Comparison of ENCODE assay signal across 18 cellular contexts in genomic region chr12:101775814-101776213, GRCh38. TPM values are rescaled to one million over a fixed set of nuclear protein-coding genes. Genes with fewer than 3 reads are reported as not detected.
"Had no signal": no experiment of that assay in that cellular context is flagged by ENCODE, and none has a peak within 500 bp of the region (broad histone marks: within the 10 kb centered on the region; RNA-seq: fewer than 3 reads in every experiment).

No MANE protein-coding gene starts in this region.

- ATAC-seq: activated CD4-positive, CD25-positive, alpha-beta regulatory T cell treated with anti-CD3 and anti-CD28 coated beads, Interleukin-2, amount 50 U/mL, for 24 hours; activated CD8-positive, alpha-beta memory T cell treated with anti-CD3 and anti-CD28 coated beads, Interleukin-2, amount 10 ng/mL, durations not matched to agents 7 days and 5 days; left lobe of liver had no signal

- H3K4me3 Mint-ChIP-seq: activated CD8-positive, alpha-beta memory T cell treated with anti-CD3 and anti-CD28 coated beads, Interleukin-2, amount 10 ng/mL, durations not matched to agents 7 days and 5 days; activated naive CD4-positive, alpha-beta T cell treated with anti-CD3 and anti-CD28 coated beads, Interleukin-2, amount 10 ng/mL, durations not matched to agents 7 days and 5 days; activated T-cell treated with anti-CD3 and anti-CD28 coated beads, Interleukin-2, amount 50 U/mL, for 24 hours had no signal

- H3K27ac Mint-ChIP-seq: activated CD8-positive, alpha-beta memory T cell treated with anti-CD3 and anti-CD28 coated beads, Interleukin-2, amount 10 ng/mL, durations not matched to agents 7 days and 5 days; activated naive CD4-positive, alpha-beta T cell treated with anti-CD3 and anti-CD28 coated beads, Interleukin-2, amount 10 ng/mL, durations not matched to agents 7 days and 5 days; activated T-cell treated with anti-CD3 and anti-CD28 coated beads, Interleukin-2, amount 50 U/mL, for 24 hours had no signal

- DNase-seq: activated CD4-positive, alpha-beta T cell treated with anti-CD3 and anti-CD28 coated beads, Interleukin-2, amount 50 U/mL, for 4 hours; activated CD8-positive, alpha-beta memory T cell treated with anti-CD3 and anti-CD28 coated beads, Interleukin-2, amount 10 ng/mL, durations not matched to agents 7 days and 5 days; activated naive CD4-positive, alpha-beta T cell treated with anti-CD3 and anti-CD28 coated beads, Interleukin-2, amount 10 ng/mL, durations not matched to agents 7 days and 5 days; activated T-cell treated with anti-CD3 and anti-CD28 coated beads, Interleukin-2, amount 50 U/mL, for 24 hours; aorta; mammary epithelial cell; posterior cingulate gyrus; retina; stimulated activated CD4-positive, alpha-beta T cell treated with anti-CD3 and anti-CD28 coated beads, Interleukin-12 subunit alpha, Interleukin-12 subunit beta, amount 100 ng/mL, for 4 hours; stimulated activated CD4-positive, alpha-beta T cell treated with anti-CD3 and anti-CD28 coated beads, Interleukin-2, amount 100 ng/mL, for 24 hours; T-helper 9 cell; tibial artery had no signal

- H3K27me3 Mint-ChIP-seq: activated CD8-positive, alpha-beta memory T cell treated with anti-CD3 and anti-CD28 coated beads, Interleukin-2, amount 10 ng/mL, durations not matched to agents 7 days and 5 days; activated naive CD4-positive, alpha-beta T cell treated with anti-CD3 and anti-CD28 coated beads, Interleukin-2, amount 10 ng/mL, durations not matched to agents 7 days and 5 days; activated T-cell treated with anti-CD3 and anti-CD28 coated beads, Interleukin-2, amount 50 U/mL, for 24 hours had no signal

- H3K9me3 Mint-ChIP-seq: activated naive CD4-positive, alpha-beta T cell treated with anti-CD3 and anti-CD28 coated beads, Interleukin-2, amount 10 ng/mL, durations not matched to agents 7 days and 5 days; activated T-cell treated with anti-CD3 and anti-CD28 coated beads, Interleukin-2, amount 50 U/mL, for 24 hours had no signal

- FAIRE-seq: bronchial epithelial cell, endometrium, keratinocyte, urothelium cell line had no signal

RNA-seq across cellular contexts. Expression of gene SYCP3, which starts 36.6 kb away (rescaled TPM):
- total RNA-seq: left lobe of liver had no signal
